Comparison of ENCODE assay signal across 1 cellular context in the genomic region with DNA sequence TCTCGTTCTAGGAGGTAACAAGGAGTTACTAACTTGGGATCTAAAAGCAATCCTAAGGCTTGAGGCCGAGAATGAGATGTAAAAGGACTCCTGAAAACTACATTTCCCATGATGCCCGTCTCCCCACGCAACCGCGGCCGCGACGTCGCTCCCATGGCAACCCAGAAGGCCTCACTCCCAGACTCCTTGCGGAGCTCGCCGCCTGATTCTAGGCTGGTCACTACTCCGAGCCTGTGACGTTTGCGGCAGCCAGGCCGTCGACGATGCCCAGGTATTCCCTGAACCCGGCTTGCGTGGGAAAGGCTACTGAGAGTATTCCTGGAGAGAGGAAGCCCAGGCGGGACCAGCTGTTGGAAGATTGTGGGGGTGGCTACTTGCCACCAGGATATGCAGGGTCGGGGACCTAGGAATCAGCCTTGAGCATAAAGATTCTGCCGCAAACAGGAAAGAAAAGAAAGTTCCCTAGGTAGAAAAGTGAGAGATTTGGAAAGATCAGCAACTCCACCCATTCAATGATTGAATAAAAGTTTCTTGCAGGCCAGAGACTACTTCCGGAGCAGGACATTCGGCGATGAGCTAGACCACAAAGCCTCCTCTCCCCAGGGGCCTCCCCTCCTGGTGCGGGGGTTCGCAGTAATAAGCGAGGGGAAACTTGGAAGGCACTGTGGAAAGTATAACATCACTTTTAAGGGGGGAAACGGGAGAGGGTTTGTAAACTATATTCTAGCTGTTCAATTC.
A peak's percentile ranks its signal among the peaks of the same experiment; 100 is the strongest.
TF ChIP-seq lines count a peak whose summit lies in the region.

A gene (plus strand): TSS at position 164 of the 738 bp plus-strand sequence. CDS start 100 bp downstream, at position 264.

TF ChIP-seq in HepG2, 621 proteins besides CTCF, POLR2A, EP300 and RAD21 (continued from another document and continues in another):
- TF ChIP-seq, protein P1, sequence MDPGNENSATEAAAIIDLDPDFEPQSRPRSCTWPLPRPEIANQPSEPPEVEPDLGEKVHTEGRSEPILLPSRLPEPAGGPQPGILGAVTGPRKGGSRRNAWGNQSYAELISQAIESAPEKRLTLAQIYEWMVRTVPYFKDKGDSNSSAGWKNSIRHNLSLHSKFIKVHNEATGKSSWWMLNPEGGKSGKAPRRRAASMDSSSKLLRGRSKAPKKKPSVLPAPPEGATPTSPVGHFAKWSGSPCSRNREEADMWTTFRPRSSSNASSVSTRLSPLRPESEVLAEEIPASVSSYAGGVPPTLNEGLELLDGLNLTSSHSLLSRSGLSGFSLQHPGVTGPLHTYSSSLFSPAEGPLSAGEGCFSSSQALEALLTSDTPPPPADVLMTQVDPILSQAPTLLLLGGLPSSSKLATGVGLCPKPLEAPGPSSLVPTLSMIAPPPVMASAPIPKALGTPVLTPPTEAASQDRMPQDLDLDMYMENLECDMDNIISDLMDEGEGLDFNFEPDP (CRISPR knock-in tag; conservative IDR thresholded peaks at IDR 0.05) = 0 out of 2 replicates have a peak, but pooled peaks have one; percentile 55
- TF ChIP-seq RBAK (CRISPR knock-in tag; IDR thresholded peaks at IDR 0.05) (no peak), SIX1 (CRISPR knock-in tag; IDR thresholded peaks at IDR 0.05; ENCODE audit: borderline replicate concordance) (no peak), PRMT3 (CRISPR knock-in tag; IDR thresholded peaks at IDR 0.05; ENCODE audit: borderline replicate concordance, low read depth) (no peak), NBN (conservative IDR thresholded peaks at IDR 0.05) (no peak), RXRA (CRISPR knock-in tag; IDR thresholded peaks at IDR 0.05) (peak; percentile 74), MYNN (CRISPR knock-in tag; IDR thresholded peaks at IDR 0.05; ENCODE audit: low read depth) (no peak), ASH2L (IDR thresholded peaks at IDR 0.05; ENCODE audit: insufficient read length, low read depth, low read length) (peak; percentile 81), SETDB1 (CRISPR knock-in tag; IDR thresholded peaks at IDR 0.05; ENCODE audit: borderline replicate concordance) (no peak), TMF1 (CRISPR knock-in tag; IDR thresholded peaks at IDR 0.05; ENCODE audit: low read depth) (0 out of 2 replicates have a peak, but pooled peaks have one; percentile 78), ZMYM4 (CRISPR knock-in tag; IDR thresholded peaks at IDR 0.05) (peak; percentile 79), REL (CRISPR knock-in tag; conservative IDR thresholded peaks at IDR 0.05) (no peak), TCF12 (IDR thresholded peaks at IDR 0.05) (no peak), TCF12 (CRISPR knock-in tag; IDR thresholded peaks at IDR 0.05) (no peak), KAT2B (IDR thresholded peaks at IDR 0.05; ENCODE audit: borderline replicate concordance, low read depth, low read length) (no peak), SP140L (CRISPR knock-in tag; IDR thresholded peaks at IDR 0.05; ENCODE audit: borderline replicate concordance) (0 out of 2 replicates have a peak, but pooled peaks have one; percentile 19), ATF1 (CRISPR knock-in tag; IDR thresholded peaks at IDR 0.05) (peak; percentile 96), ZNF432 (CRISPR knock-in tag; IDR thresholded peaks at IDR 0.05; ENCODE audit: borderline replicate concordance) (no peak), ZNF350 (CRISPR knock-in tag; IDR thresholded peaks at IDR 0.05; ENCODE audit: borderline replicate concordance, low read depth) (peak; percentile 89; the same call in 1 of the 2 replicates), SAP130 (CRISPR knock-in tag; IDR thresholded peaks at IDR 0.05; ENCODE audit: low read depth) (peak; percentile 99), FOXK1 (CRISPR knock-in tag; IDR thresholded peaks at IDR 0.05; ENCODE audit: borderline replicate concordance, low read depth) (peak; percentile 80; the same call in 1 of the 2 replicates), GPN1 (CRISPR knock-in tag; IDR thresholded peaks at IDR 0.05; ENCODE audit: borderline replicate concordance) (peak; percentile 86; the same call in 1 of the 2 replicates), KLF11 (CRISPR knock-in tag; IDR thresholded peaks at IDR 0.05) (peak; percentile 62; the same call in 1 of the 2 replicates), ZFX (CRISPR knock-in tag; IDR thresholded peaks at IDR 0.05; ENCODE audit: low read depth) (peak; percentile 97), ZNF17 (CRISPR knock-in tag; IDR thresholded peaks at IDR 0.05) (no peak), ZNF343 (CRISPR knock-in tag; IDR thresholded peaks at IDR 0.05) (0 out of 2 replicates have a peak, but pooled peaks have one; percentile 20), THAP11 (CRISPR knock-in tag; IDR thresholded peaks at IDR 0.05) (peak; percentile 100), SMARCC2 (IDR thresholded peaks at IDR 0.05) (no peak), ZNF124 (CRISPR knock-in tag; IDR thresholded peaks at IDR 0.05) (peak; percentile 64; the same call in 1 of the 2 replicates), ZNF441 (CRISPR knock-in tag; IDR thresholded peaks at IDR 0.05; ENCODE audit: borderline replicate concordance) (no peak), ADNP (CRISPR knock-in tag; IDR thresholded peaks at IDR 0.05) (no peak), ZNF260 (CRISPR knock-in tag; IDR thresholded peaks at IDR 0.05; ENCODE audit: borderline replicate concordance, low read depth) (no peak)
- TF ChIP-seq, protein P2, sequence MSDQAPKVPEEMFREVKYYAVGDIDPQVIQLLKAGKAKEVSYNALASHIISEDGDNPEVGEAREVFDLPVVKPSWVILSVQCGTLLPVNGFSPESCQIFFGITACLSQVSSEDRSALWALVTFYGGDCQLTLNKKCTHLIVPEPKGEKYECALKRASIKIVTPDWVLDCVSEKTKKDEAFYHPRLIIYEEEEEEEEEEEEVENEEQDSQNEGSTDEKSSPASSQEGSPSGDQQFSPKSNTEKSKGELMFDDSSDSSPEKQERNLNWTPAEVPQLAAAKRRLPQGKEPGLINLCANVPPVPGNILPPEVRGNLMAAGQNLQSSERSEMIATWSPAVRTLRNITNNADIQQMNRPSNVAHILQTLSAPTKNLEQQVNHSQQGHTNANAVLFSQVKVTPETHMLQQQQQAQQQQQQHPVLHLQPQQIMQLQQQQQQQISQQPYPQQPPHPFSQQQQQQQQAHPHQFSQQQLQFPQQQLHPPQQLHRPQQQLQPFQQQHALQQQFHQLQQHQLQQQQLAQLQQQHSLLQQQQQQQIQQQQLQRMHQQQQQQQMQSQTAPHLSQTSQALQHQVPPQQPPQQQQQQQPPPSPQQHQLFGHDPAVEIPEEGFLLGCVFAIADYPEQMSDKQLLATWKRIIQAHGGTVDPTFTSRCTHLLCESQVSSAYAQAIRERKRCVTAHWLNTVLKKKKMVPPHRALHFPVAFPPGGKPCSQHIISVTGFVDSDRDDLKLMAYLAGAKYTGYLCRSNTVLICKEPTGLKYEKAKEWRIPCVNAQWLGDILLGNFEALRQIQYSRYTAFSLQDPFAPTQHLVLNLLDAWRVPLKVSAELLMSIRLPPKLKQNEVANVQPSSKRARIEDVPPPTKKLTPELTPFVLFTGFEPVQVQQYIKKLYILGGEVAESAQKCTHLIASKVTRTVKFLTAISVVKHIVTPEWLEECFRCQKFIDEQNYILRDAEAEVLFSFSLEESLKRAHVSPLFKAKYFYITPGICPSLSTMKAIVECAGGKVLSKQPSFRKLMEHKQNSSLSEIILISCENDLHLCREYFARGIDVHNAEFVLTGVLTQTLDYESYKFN (CRISPR knock-in tag; conservative IDR thresholded peaks at IDR 0.05) = no peak
- TF ChIP-seq, protein P3, sequence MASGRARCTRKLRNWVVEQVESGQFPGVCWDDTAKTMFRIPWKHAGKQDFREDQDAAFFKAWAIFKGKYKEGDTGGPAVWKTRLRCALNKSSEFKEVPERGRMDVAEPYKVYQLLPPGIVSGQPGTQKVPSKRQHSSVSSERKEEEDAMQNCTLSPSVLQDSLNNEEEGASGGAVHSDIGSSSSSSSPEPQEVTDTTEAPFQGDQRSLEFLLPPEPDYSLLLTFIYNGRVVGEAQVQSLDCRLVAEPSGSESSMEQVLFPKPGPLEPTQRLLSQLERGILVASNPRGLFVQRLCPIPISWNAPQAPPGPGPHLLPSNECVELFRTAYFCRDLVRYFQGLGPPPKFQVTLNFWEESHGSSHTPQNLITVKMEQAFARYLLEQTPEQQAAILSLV (CRISPR knock-in tag; IDR thresholded peaks at IDR 0.05; ENCODE audit: borderline replicate concordance) = peak; percentile 84; the same call in 1 of the 2 replicates
- TF ChIP-seq, protein P4, sequence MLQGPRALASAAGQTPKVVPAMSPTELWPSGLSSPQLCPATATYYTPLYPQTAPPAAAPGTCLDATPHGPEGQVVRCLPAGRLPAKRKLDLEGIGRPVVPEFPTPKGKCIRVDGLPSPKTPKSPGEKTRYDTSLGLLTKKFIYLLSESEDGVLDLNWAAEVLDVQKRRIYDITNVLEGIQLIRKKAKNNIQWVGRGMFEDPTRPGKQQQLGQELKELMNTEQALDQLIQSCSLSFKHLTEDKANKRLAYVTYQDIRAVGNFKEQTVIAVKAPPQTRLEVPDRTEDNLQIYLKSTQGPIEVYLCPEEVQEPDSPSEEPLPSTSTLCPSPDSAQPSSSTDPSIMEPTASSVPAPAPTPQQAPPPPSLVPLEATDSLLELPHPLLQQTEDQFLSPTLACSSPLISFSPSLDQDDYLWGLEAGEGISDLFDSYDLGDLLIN (CRISPR knock-in tag; IDR thresholded peaks at IDR 0.05; ENCODE audit: borderline replicate concordance) = no peak
- TF ChIP-seq, protein P5, sequence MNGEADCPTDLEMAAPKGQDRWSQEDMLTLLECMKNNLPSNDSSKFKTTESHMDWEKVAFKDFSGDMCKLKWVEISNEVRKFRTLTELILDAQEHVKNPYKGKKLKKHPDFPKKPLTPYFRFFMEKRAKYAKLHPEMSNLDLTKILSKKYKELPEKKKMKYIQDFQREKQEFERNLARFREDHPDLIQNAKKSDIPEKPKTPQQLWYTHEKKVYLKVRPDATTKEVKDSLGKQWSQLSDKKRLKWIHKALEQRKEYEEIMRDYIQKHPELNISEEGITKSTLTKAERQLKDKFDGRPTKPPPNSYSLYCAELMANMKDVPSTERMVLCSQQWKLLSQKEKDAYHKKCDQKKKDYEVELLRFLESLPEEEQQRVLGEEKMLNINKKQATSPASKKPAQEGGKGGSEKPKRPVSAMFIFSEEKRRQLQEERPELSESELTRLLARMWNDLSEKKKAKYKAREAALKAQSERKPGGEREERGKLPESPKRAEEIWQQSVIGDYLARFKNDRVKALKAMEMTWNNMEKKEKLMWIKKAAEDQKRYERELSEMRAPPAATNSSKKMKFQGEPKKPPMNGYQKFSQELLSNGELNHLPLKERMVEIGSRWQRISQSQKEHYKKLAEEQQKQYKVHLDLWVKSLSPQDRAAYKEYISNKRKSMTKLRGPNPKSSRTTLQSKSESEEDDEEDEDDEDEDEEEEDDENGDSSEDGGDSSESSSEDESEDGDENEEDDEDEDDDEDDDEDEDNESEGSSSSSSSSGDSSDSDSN (CRISPR knock-in tag; IDR thresholded peaks at IDR 0.05) = no peak
- TF ChIP-seq, protein P6, sequence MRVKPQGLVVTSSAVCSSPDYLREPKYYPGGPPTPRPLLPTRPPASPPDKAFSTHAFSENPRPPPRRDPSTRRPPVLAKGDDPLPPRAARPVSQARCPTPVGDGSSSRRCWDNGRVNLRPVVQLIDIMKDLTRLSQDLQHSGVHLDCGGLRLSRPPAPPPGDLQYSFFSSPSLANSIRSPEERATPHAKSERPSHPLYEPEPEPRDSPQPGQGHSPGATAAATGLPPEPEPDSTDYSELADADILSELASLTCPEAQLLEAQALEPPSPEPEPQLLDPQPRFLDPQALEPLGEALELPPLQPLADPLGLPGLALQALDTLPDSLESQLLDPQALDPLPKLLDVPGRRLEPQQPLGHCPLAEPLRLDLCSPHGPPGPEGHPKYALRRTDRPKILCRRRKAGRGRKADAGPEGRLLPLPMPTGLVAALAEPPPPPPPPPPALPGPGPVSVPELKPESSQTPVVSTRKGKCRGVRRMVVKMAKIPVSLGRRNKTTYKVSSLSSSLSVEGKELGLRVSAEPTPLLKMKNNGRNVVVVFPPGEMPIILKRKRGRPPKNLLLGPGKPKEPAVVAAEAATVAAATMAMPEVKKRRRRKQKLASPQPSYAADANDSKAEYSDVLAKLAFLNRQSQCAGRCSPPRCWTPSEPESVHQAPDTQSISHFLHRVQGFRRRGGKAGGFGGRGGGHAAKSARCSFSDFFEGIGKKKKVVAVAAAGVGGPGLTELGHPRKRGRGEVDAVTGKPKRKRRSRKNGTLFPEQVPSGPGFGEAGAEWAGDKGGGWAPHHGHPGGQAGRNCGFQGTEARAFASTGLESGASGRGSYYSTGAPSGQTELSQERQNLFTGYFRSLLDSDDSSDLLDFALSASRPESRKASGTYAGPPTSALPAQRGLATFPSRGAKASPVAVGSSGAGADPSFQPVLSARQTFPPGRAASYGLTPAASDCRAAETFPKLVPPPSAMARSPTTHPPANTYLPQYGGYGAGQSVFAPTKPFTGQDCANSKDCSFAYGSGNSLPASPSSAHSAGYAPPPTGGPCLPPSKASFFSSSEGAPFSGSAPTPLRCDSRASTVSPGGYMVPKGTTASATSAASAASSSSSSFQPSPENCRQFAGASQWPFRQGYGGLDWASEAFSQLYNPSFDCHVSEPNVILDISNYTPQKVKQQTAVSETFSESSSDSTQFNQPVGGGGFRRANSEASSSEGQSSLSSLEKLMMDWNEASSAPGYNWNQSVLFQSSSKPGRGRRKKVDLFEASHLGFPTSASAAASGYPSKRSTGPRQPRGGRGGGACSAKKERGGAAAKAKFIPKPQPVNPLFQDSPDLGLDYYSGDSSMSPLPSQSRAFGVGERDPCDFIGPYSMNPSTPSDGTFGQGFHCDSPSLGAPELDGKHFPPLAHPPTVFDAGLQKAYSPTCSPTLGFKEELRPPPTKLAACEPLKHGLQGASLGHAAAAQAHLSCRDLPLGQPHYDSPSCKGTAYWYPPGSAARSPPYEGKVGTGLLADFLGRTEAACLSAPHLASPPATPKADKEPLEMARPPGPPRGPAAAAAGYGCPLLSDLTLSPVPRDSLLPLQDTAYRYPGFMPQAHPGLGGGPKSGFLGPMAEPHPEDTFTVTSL (CRISPR knock-in tag; IDR thresholded peaks at IDR 0.05; ENCODE audit: borderline replicate concordance) = no peak
- TF ChIP-seq, protein P7, sequence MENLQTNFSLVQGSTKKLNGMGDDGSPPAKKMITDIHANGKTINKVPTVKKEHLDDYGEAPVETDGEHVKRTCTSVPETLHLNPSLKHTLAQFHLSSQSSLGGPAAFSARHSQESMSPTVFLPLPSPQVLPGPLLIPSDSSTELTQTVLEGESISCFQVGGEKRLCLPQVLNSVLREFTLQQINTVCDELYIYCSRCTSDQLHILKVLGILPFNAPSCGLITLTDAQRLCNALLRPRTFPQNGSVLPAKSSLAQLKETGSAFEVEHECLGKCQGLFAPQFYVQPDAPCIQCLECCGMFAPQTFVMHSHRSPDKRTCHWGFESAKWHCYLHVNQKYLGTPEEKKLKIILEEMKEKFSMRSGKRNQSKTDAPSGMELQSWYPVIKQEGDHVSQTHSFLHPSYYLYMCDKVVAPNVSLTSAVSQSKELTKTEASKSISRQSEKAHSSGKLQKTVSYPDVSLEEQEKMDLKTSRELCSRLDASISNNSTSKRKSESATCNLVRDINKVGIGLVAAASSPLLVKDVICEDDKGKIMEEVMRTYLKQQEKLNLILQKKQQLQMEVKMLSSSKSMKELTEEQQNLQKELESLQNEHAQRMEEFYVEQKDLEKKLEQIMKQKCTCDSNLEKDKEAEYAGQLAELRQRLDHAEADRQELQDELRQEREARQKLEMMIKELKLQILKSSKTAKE (CRISPR knock-in tag; IDR thresholded peaks at IDR 0.05; ENCODE audit: borderline replicate concordance) = no peak
